25 cellular contexts compared by ENCODE assay signal in the genomic region with DNA sequence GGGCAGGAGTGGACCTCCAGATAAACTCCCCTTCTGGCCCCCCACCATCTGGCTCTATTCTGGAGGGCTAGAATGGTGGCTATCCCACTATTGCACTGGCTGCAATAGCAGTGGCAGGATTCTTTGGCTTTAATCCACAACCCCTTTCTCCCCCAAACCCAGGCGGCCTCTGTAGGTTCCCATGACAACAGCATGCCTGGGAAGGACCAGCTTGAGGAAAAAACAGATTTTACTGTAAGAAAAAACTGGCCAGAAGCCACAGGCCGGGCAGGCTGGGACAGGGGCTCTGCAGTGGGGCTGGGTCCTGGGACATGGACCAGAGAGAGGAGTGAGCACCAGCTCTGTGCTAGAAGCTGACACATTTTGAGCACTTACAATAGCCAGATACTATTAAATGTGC. TPM values are rescaled to one million over a fixed set of nuclear protein-coding genes. Genes with fewer than 3 reads are reported as not detected.
A peak's percentile ranks its signal among the peaks of the same experiment; 100 is the strongest.
DNase-seq lines count a peak whose midpoint lies in the region; ATAC-seq, FAIRE-seq and TF ChIP-seq lines count a peak whose summit lies in the region.
"Had no signal": no experiment of that assay in that cellular context is flagged by ENCODE, and none has a peak within 500 bp of the region (broad histone marks: within the 10 kb centered on the region; RNA-seq: fewer than 3 reads in every experiment).

No MANE protein-coding gene starts in this region.

- TF ChIP-seq RAD21 in HepG2 (CRISPR knock-in tag; IDR thresholded peaks at IDR 0.05) = no peak

- CTCF ChIA-PET in HepG2 (lab: Yijun Ruan, JAX; ENCODE audit: low intra/inter-chr PET ratio, low total read pairs) = no interaction called here
- CTCF ChIA-PET in GM10248 (lab: Yijun Ruan, JAX) = interaction anchor here (1.2 to 5.0 kb wide), 3 partner anchors 11 to 16 kb away, joined by 3 to 20 read pairs (median 3); no protein-coding TSS in a partner anchor

- H3K9me3 ChIP-seq in HepG2 (ENCODE audit: low read length) = no peaks in the 10 kb centered on the region
- H3K9me3 ChIP-seq: Caco-2, SJCRH30 had no signal

- no peak overlapping the region for H3K4me2 ChIP-seq in HepG2 (ENCODE audit: low read depth, low read length)
- H3K4me2 ChIP-seq: BLaER1 treated with 17β-estradiol and CSF1 and Interleukin-3, amounts not matched to agents 10 nM and 100 nM had no signal

- H2AFZ ChIP-seq in HepG2 (ENCODE audit: low read length) = no peak overlapping the region

- no peak for TF ChIP-seq EP300 in HepG2 (IDR thresholded peaks at IDR 0.05; ENCODE audit: low read depth in 2 of 2, low read length in 2 of 2)
- no peak for TF ChIP-seq EP300 in HepG2 (CRISPR knock-in tag; IDR thresholded peaks at IDR 0.05; ENCODE audit: borderline replicate concordance)

- TF ChIP-seq CTCF in coronary artery (IDR thresholded peaks at IDR 0.05) (no peak), HepG2 (CRISPR knock-in tag; IDR thresholded peaks at IDR 0.05) (no peak), GM10248 (IDR thresholded peaks at IDR 0.05; ENCODE audit: control extremely low read depth, extremely low read depth, low read depth, missing control alignments) (no peak)

- no peak for ATAC-seq in left cardiac atrium
- no peak for ATAC-seq in HG02798 (IDR thresholded peaks at IDR 0.05; ENCODE audit: poor library complexity, unreplicated experiment)
- ATAC-seq in HepG2 = no peak

- no peak for TF ChIP-seq POLR2A in HepG2 (IDR thresholded peaks at IDR 0.05; ENCODE audit: insufficient read depth in 1 of 2, low read depth in 2 of 2, low read length in 2 of 2)

- H3K4me1 ChIP-seq in HepG2 (ENCODE audit: insufficient read depth, low read length) = peaks cover 15% of the 10 kb centered on the region
- H3K4me1 ChIP-seq: Caco-2 had no signal

- intact Hi-C loops in cardiac septum (cut with DNase I) (no loop called here), left cardiac atrium (cut with DNase I) (no loop called here), HepG2 (cut with micrococcal nuclease; ENCODE audit: unreplicated experiment) (no loop called here)

- in situ Hi-C loops in HepG2 (cut with HindIII; ENCODE audit: extremely low pct_ligation_motif_present, low pct_unique_long_range_greater_than_20kb) = no loop called here

- WGBS in HepG2 (ENCODE audit: low lambda C conversion rate) = 14% methylated on average over 2 of the region's 2 CpGs

- no peaks in the 10 kb centered on the region for H3K79me2 ChIP-seq in HepG2 (ENCODE audit: insufficient read depth, low read length)

- BruUV-seq in HepG2 (replicated peaks; lab: Mats Ljungman, UMichigan) = no TSS peak

- no peaks in the 10 kb centered on the region for H4K20me1 ChIP-seq in HepG2 (ENCODE audit: insufficient read depth, low read length)
- H4K20me1 ChIP-seq: BLaER1 treated with 17β-estradiol and CSF1 and Interleukin-3, amounts not matched to agents 10 nM and 100 nM had no signal

- no peak for FAIRE-seq in HepG2 (lab: Jason Lieb, UNC)
- FAIRE-seq: G401.6, GM18507, RCC 7860 had no signal

- H3K9ac ChIP-seq in HepG2 (ENCODE audit: insufficient read depth, low read depth, low read length) = no peak overlapping the region
- H3K9ac ChIP-seq: BLaER1 treated with 17β-estradiol and CSF1 and Interleukin-3, amounts not matched to agents 10 nM and 100 nM had no signal

- H3K27ac ChIP-seq in coronary artery (no peak overlapping the region), HepG2 (ENCODE audit: extremely low read length, insufficient read depth, low read length) (no peak overlapping the region)
- H3K27ac ChIP-seq: BLaER1 treated with 17β-estradiol and CSF1 and Interleukin-3, amounts not matched to agents 10 nM and 100 nM; SJCRH30 had no signal

- no peak overlapping the region for H3K4me3 ChIP-seq in coronary artery
- no peak overlapping the region for H3K4me3 ChIP-seq in HepG2 (replicated peaks in 1 of 3; ENCODE audit: insufficient read depth in 1 of 3, low read depth in 2 of 3, low read length in 3 of 3)
- H3K4me3 ChIP-seq: BLaER1 treated with 17β-estradiol and CSF1 and Interleukin-3, amounts not matched to agents 10 nM and 100 nM; SJCRH30 had no signal

- POLR2A ChIA-PET in HepG2 (lab: Yijun Ruan, JAX) (no interaction called here), GM10248 (lab: Yijun Ruan, JAX) (no interaction called here)

- peak; percentile 27 for DNase-seq in cardiac septum (ENCODE audit: low spot score)
- no peak for DNase-seq in left cardiac atrium
- peak; percentile 45 for DNase-seq in NCI-H2171 treated with DMSO at 0.1 percent for 48 hours (lab: John Stamatoyannopoulos, UW)
- peak; percentile 33 for DNase-seq in coronary artery (ENCODE audit: low spot score)
- DNase-seq in HepG2 (ENCODE audit: low spot score) = no peak
- no peak for DNase-seq in GM10248 (ENCODE audit: extremely low spot score)
- DNase-seq: Caco-2; CD4-positive, alpha-beta memory T cell; DMS153; GOT3; HCEC 1CT; Kasumi-1; NCI-H1417; NCI-H187 treated with DMSO at 0.1 percent for 48 hours; NCI-H2107; NCI-H774; OCI-M1; SJCRH30 had no signal

- H3K27me3 ChIP-seq in HepG2 (ENCODE audit: control insufficient read depth in 1 of 2, insufficient read depth in 2 of 2, low read length in 2 of 2) = peaks cover 3 to 26% of the 10 kb centered on the region in 2 experiments; a peak in 4 of 5 replicates
- H3K27me3 ChIP-seq: BLaER1 treated with 17β-estradiol and CSF1 and Interleukin-3, amounts not matched to agents 10 nM and 100 nM had no signal

- H3K36me3 ChIP-seq in HepG2 (replicated peaks in 1 of 2; ENCODE audit: control insufficient read depth in 1 of 2, insufficient read depth in 2 of 2, low read length in 2 of 2) = no peaks in the 10 kb centered on the region
- H3K36me3 ChIP-seq: BLaER1 treated with 17β-estradiol and CSF1 and Interleukin-3, amounts not matched to agents 10 nM and 100 nM; SJCRH30 had no signal

RNA-seq across cellular contexts. Expression of a gene that starts 13.6 kb away (rescaled TPM):
- total RNA-seq in cardiac septum = 9.3 TPM
- total RNA-seq in left cardiac atrium = 10 to 100 TPM; 13.0 to 19.3 TPM
- total RNA-seq in HepG2 (2016; rRNA removed; fragmentation: Illumina TruSeq; extraction: Trizol) = 5.8 and 8.9 TPM in 2 replicates
- total RNA-seq in HepG2 (2016; cell fraction: cytosol; rRNA removed; fragmentation: Illumina TruSeq; extraction: Trizol; ENCODE audit: low read depth) = 2.0 and 2.2 TPM in 2 replicates
- total RNA-seq in HepG2 (2016; cell fraction: insoluble cytoplasmic fraction; rRNA removed; fragmentation: Illumina TruSeq; extraction: Trizol) = 4.3 and 9.8 TPM in 2 replicates
- 5.4 and 7.6 TPM in 2 replicates for total RNA-seq in HepG2 (2016; cell fraction: membrane; rRNA removed; fragmentation: Illumina TruSeq; extraction: Trizol)
- total RNA-seq in HepG2 (2016; cell fraction: nucleus; rRNA removed; fragmentation: Illumina TruSeq; extraction: Trizol) = 9.9 and 14.3 TPM in 2 replicates
- 12.1 and 14.1 TPM in 2 replicates for polyA plus RNA-seq in HepG2 (2011; rRNA removed)
- 12.0 and 13.7 TPM in 2 replicates for polyA plus RNA-seq in HepG2 (2011; cell fraction: cytosol; rRNA removed)
- polyA plus RNA-seq in HepG2 (2011; cell fraction: nucleus; rRNA removed) = 12.5 and 12.9 TPM in 2 replicates
- polyA plus RNA-seq in HepG2 (2012) = 10.8 and 11.8 TPM in 2 replicates
- polyA plus RNA-seq in HepG2 (2016; cell fraction: cytosol; fragmentation: Illumina TruSeq; extraction: Trizol; ENCODE audit: low read depth) = 1.1 and 1.3 TPM in 2 replicates
- polyA plus RNA-seq in HepG2 (2016; cell fraction: insoluble cytoplasmic fraction; fragmentation: Illumina TruSeq; extraction: Trizol; ENCODE audit: low read depth) = 5.3 and 5.6 TPM in 2 replicates
- polyA plus RNA-seq in HepG2 (2016; cell fraction: membrane; fragmentation: Illumina TruSeq; extraction: Trizol; ENCODE audit: low read depth) = 3.8 and 4.6 TPM in 2 replicates
- polyA plus RNA-seq in HepG2 (2016; cell fraction: nucleus; fragmentation: Illumina TruSeq; extraction: Trizol; ENCODE audit: insufficient read depth, low read depth) = 16.9 and 17.0 TPM in 2 replicates
- 22.8 and 32.8 TPM in 2 replicates for polyA minus RNA-seq in HepG2 (2011; rRNA and poly(A)+ RNA removed; ENCODE audit: low replicate concordance)
- polyA minus RNA-seq in HepG2 (2011; cell fraction: cytosol; rRNA and poly(A)+ RNA removed) = 9.7 and 13.2 TPM in 2 replicates
- polyA minus RNA-seq in HepG2 (2011; cell fraction: nucleus; rRNA and poly(A)+ RNA removed) = 12.1 and 14.2 TPM in 2 replicates

RNA-seq across cellular contexts. Expression of a gene that starts 30.6 kb away (rescaled TPM):
- total RNA-seq in cardiac septum (31.1 TPM), left cardiac atrium (10 to 100 TPM; 44.0 to 65.2 TPM), HepG2 (2016; rRNA removed; fragmentation: Illumina TruSeq; extraction: Trizol) (not detected in 2 replicates)
- total RNA-seq in HepG2 (2016; cell fraction: cytosol; rRNA removed; fragmentation: Illumina TruSeq; extraction: Trizol; ENCODE audit: low read depth) = not detected in 2 replicates
- not detected in 2 replicates for total RNA-seq in HepG2 (2016; cell fraction: insoluble cytoplasmic fraction; rRNA removed; fragmentation: Illumina TruSeq; extraction: Trizol)
- total RNA-seq in HepG2 (2016; cell fraction: membrane; rRNA removed; fragmentation: Illumina TruSeq; extraction: Trizol) = not detected in 2 replicates
- total RNA-seq in HepG2 (2016; cell fraction: nucleus; rRNA removed; fragmentation: Illumina TruSeq; extraction: Trizol) = not detected in 2 replicates
- polyA plus RNA-seq in HepG2 (2011; rRNA removed) = not detected in 2 replicates
- not detected in 2 replicates for polyA plus RNA-seq in HepG2 (2011; cell fraction: cytosol; rRNA removed)
- not detected in 2 replicates for polyA plus RNA-seq in HepG2 (2011; cell fraction: nucleus; rRNA removed)
- polyA plus RNA-seq in HepG2 (2012) = not detected in 2 replicates
- polyA plus RNA-seq in HepG2 (2016; cell fraction: cytosol; fragmentation: Illumina TruSeq; extraction: Trizol; ENCODE audit: low read depth) = not detected in 2 replicates
- not detected in 2 replicates for polyA plus RNA-seq in HepG2 (2016; cell fraction: insoluble cytoplasmic fraction; fragmentation: Illumina TruSeq; extraction: Trizol; ENCODE audit: low read depth)
- not detected in 2 replicates for polyA plus RNA-seq in HepG2 (2016; cell fraction: membrane; fragmentation: Illumina TruSeq; extraction: Trizol; ENCODE audit: low read depth)
- polyA plus RNA-seq in HepG2 (2016; cell fraction: nucleus; fragmentation: Illumina TruSeq; extraction: Trizol; ENCODE audit: insufficient read depth, low read depth) = not detected in 2 replicates
- 0.05 TPM in 1 of 2 replicates, not detected in the other for polyA minus RNA-seq in HepG2 (2011; rRNA and poly(A)+ RNA removed; ENCODE audit: low replicate concordance)
- polyA minus RNA-seq in HepG2 (2011; cell fraction: cytosol; rRNA and poly(A)+ RNA removed) = not detected in 2 replicates
- not detected in 2 replicates for polyA minus RNA-seq in HepG2 (2011; cell fraction: nucleus; rRNA and poly(A)+ RNA removed)
- total RNA-seq: Caco-2; MCF 10A; T-helper 1 cell treated with Interleukin-12 subunit alpha and Interleukin-12 subunit beta and Interleukin-4 antibody, amounts not matched to agents 30 ng/mL and 1 ng/mL, for 36 hours had no signal
- polyA plus RNA-seq: CD4-positive, alpha-beta memory T cell had no signal

RNA-seq across cellular contexts. Expression of a gene that starts 50.0 kb away (rescaled TPM):
- total RNA-seq in cardiac septum (not detected), left cardiac atrium (not detected), HepG2 (2016; rRNA removed; fragmentation: Illumina TruSeq; extraction: Trizol) (not detected in 2 replicates)
- total RNA-seq in HepG2 (2016; cell fraction: cytosol; rRNA removed; fragmentation: Illumina TruSeq; extraction: Trizol; ENCODE audit: low read depth) = not detected in 2 replicates
- not detected in 2 replicates for total RNA-seq in HepG2 (2016; cell fraction: insoluble cytoplasmic fraction; rRNA removed; fragmentation: Illumina TruSeq; extraction: Trizol)
- not detected in 2 replicates for total RNA-seq in HepG2 (2016; cell fraction: membrane; rRNA removed; fragmentation: Illumina TruSeq; extraction: Trizol)
- not detected in 2 replicates for total RNA-seq in HepG2 (2016; cell fraction: nucleus; rRNA removed; fragmentation: Illumina TruSeq; extraction: Trizol)
- 0.04 and 0.07 TPM in 2 replicates for polyA plus RNA-seq in HepG2 (2011; rRNA removed)
- polyA plus RNA-seq in HepG2 (2011; cell fraction: cytosol; rRNA removed) = 0.03 and 0.04 TPM in 2 replicates
- 0.16 and 0.33 TPM in 2 replicates for polyA plus RNA-seq in HepG2 (2011; cell fraction: nucleus; rRNA removed)
- polyA plus RNA-seq in HepG2 (2012) = not detected in 2 replicates
- not detected in 2 replicates for polyA plus RNA-seq in HepG2 (2016; cell fraction: cytosol; fragmentation: Illumina TruSeq; extraction: Trizol; ENCODE audit: low read depth)
- not detected in 2 replicates for polyA plus RNA-seq in HepG2 (2016; cell fraction: insoluble cytoplasmic fraction; fragmentation: Illumina TruSeq; extraction: Trizol; ENCODE audit: low read depth)
- polyA plus RNA-seq in HepG2 (2016; cell fraction: membrane; fragmentation: Illumina TruSeq; extraction: Trizol; ENCODE audit: low read depth) = not detected in 2 replicates
- polyA plus RNA-seq in HepG2 (2016; cell fraction: nucleus; fragmentation: Illumina TruSeq; extraction: Trizol; ENCODE audit: insufficient read depth, low read depth) = not detected in 2 replicates
- 0.05 and 0.18 TPM in 2 replicates for polyA minus RNA-seq in HepG2 (2011; rRNA and poly(A)+ RNA removed; ENCODE audit: low replicate concordance)
- not detected in 2 replicates for polyA minus RNA-seq in HepG2 (2011; cell fraction: cytosol; rRNA and poly(A)+ RNA removed)
- not detected in 2 replicates for polyA minus RNA-seq in HepG2 (2011; cell fraction: nucleus; rRNA and poly(A)+ RNA removed)
- total RNA-seq: Caco-2; CD4-positive, alpha-beta memory T cell; MCF 10A; SJCRH30; T-helper 1 cell treated with Interleukin-12 subunit alpha and Interleukin-12 subunit beta and Interleukin-4 antibody, amounts not matched to agents 30 ng/mL and 1 ng/mL, for 36 hours had no signal
- polyA plus RNA-seq: CD4-positive, alpha-beta memory T cell had no signal

Comparison
In these comparisons a context has a peak if more than half of its experiments do, and no peak if none do; other contexts are left out.
1. DNase-seq: peak in cardiac septum (single experiment), NCI-H2171 treated with DMSO at 0.1 percent for 48 hours (single experiment) and coronary artery (single experiment); none in left cardiac atrium (single experiment), HepG2 (single experiment) and GM10248 (single experiment).
2. RNA of a gene that starts 30.6 kb away (total RNA-seq): 44.0 to 65.2 TPM in left cardiac atrium and 31.1 TPM in cardiac septum (single experiment); not detected in HepG2; every median in the first group is over 10 times any median in the second.